37 cellular contexts compared by ENCODE assay signal in the genomic region with DNA sequence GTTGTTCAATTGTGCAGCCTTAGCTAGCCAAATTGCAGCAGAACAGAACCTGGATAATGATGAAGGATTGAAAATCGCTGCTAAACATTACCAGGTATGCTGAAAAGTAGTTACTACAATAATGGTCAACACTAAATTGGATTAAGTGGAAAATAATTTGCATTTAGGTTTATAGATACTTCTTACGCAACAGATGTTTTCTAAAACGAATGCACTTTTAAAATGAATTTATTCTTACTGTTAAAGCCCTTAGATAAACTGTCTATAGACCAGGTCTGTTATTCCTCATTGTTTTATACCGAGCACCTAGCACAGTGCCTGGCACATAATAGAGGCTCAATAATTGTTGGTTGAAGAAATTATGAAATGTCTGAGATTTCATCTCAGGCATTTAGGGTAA. TPM values are rescaled to one million over a fixed set of nuclear protein-coding genes. Genes with fewer than 3 reads are reported as not detected.
DNase-seq lines count a peak whose midpoint lies in the region; ATAC-seq, FAIRE-seq and TF ChIP-seq lines count a peak whose summit lies in the region.
"Had no signal": no experiment of that assay in that cellular context is flagged by ENCODE, and none has a peak within 500 bp of the region (broad histone marks: within the 10 kb centered on the region; RNA-seq: fewer than 3 reads in every experiment).

No MANE protein-coding gene starts in this region.

- H3K79me1 ChIP-seq in IMR-90 (ENCODE audit: low read depth in 1 of 2, low read length in 2 of 2) (peaks cover 23 to 43% of the 10 kb centered on the region in 2 experiments), H1 (ENCODE audit: low read depth, low read length) (no peaks in the 10 kb centered on the region)

- H3K4me2 ChIP-seq in HepG2 (ENCODE audit: low read depth, low read length) (no peak overlapping the region), IMR-90 (ENCODE audit: low read depth, low read length) (no peak overlapping the region), K562 (ENCODE audit: insufficient read depth, low read length) (no peak overlapping the region), H1 (ENCODE audit: insufficient read depth in 1 of 2, low read depth in 2 of 2, low read length in 2 of 2) (no peak overlapping the region)
- H3K4me2 ChIP-seq: A549; BLaER1; BLaER1 treated with 17β-estradiol and CSF1 and Interleukin-3, amounts not matched to agents 10 nM and 100 nM had no signal

- no peak overlapping the region for H3K18ac ChIP-seq in IMR-90 (ENCODE audit: low read depth, low read length)
- no peak overlapping the region for H3K18ac ChIP-seq in H1 (ENCODE audit: extremely low read depth, low read length)

- H2BK20ac ChIP-seq in IMR-90 (ENCODE audit: low read depth, low read length) (no peak overlapping the region), H1 (ENCODE audit: low read length) (no peak overlapping the region)

- H3K27ac ChIP-seq in HepG2 (ENCODE audit: extremely low read length, insufficient read depth, low read length) (no peak overlapping the region), right lobe of liver (no peak overlapping the region), IMR-90 (ENCODE audit: insufficient read depth, low read length) (no peak overlapping the region), K562 (ENCODE audit: extremely low read depth, low read depth, low read length) (no peak overlapping the region), H1 (ENCODE audit: low read depth, low read length) (no peak overlapping the region), esophagus muscularis mucosa (replicated peaks in 1 of 4) (no peak overlapping the region)
- H3K27ac ChIP-seq: 22Rv1; A549; BLaER1; BLaER1 treated with 17β-estradiol and CSF1 and Interleukin-3, amounts not matched to agents 10 nM and 100 nM; C4-2B had no signal

- H3K9ac ChIP-seq in HepG2 (ENCODE audit: insufficient read depth, low read depth, low read length) = no peak overlapping the region
- no peak overlapping the region for H3K9ac ChIP-seq in IMR-90 (ENCODE audit: low read depth, low read length)
- no peak overlapping the region for H3K9ac ChIP-seq in K562 (ENCODE audit: insufficient read depth in 1 of 2, low read depth in 2 of 2, low read length in 2 of 2)
- H3K9ac ChIP-seq in H1 (replicated peaks in 1 of 4; ENCODE audit: extremely low read depth in 1 of 4, low read depth in 3 of 4, low read length in 3 of 4) = no peak overlapping the region
- H3K9ac ChIP-seq: BLaER1; BLaER1 treated with 17β-estradiol and CSF1 and Interleukin-3, amounts not matched to agents 10 nM and 100 nM had no signal

- H3K36me3 Mint-ChIP-seq in WTC11 = peaks cover 32% of the 10 kb centered on the region

- no peaks in the 10 kb centered on the region for H4K20me1 ChIP-seq in HepG2 (ENCODE audit: insufficient read depth, low read length)
- peaks cover 7% of the 10 kb centered on the region for H4K20me1 ChIP-seq in IMR-90 (ENCODE audit: insufficient read depth, low read length)
- no peaks in the 10 kb centered on the region for H4K20me1 ChIP-seq in K562 (replicated peaks; ENCODE audit: control insufficient read depth, insufficient read depth, low read length)
- H4K20me1 ChIP-seq in H1 (replicated peaks in 1 of 2; ENCODE audit: control insufficient read depth in 1 of 2, insufficient read depth in 2 of 2, low read length in 2 of 2) = no peaks in the 10 kb centered on the region

- no peak for TF ChIP-seq POLR2A in HepG2 (IDR thresholded peaks at IDR 0.05; ENCODE audit: insufficient read depth in 1 of 2, low read depth in 2 of 2, low read length in 2 of 2)
- TF ChIP-seq POLR2A in right lobe of liver (IDR thresholded peaks at IDR 0.05) = no peak
- TF ChIP-seq POLR2A in IMR-90 (IDR thresholded peaks at IDR 0.05; ENCODE audit: low read depth, low read length) = no peak
- no peak for TF ChIP-seq POLR2A in K562 (conservative IDR thresholded peaks at IDR 0.05)
- no peak for TF ChIP-seq POLR2A in H1 (IDR thresholded peaks at IDR 0.05; ENCODE audit: control extremely low read depth in 1 of 2, low read depth in 2 of 2, low read length in 2 of 2)
- no peak for TF ChIP-seq POLR2A in esophagus muscularis mucosa (IDR thresholded peaks at IDR 0.05; ENCODE audit: low read depth)

- ATAC-seq in HepG2 (no peak), right lobe of liver (no peak), IMR-90 (ENCODE audit: low read depth) (no peak), K562 (no peak), WTC11 (no peak)
- ATAC-seq: A549; CD8-positive, alpha-beta T cell had no signal

- H3K9me3 ChIP-seq in HepG2 (ENCODE audit: low read length) (no peaks in the 10 kb centered on the region), right lobe of liver (no peaks in the 10 kb centered on the region), IMR-90 (ENCODE audit: control insufficient read depth, insufficient read depth, low read length) (no peaks in the 10 kb centered on the region), K562 (replicated peaks; ENCODE audit: control insufficient read depth, insufficient read depth, low read depth, low read length) (no peaks in the 10 kb centered on the region), H1 (ENCODE audit: insufficient read depth in 2 of 2, low read depth in 1 of 2, low read length in 1 of 2) (no peaks in the 10 kb centered on the region), esophagus muscularis mucosa (no peaks in the 10 kb centered on the region)
- H3K9me3 ChIP-seq: A549; BE2C; BLaER1; BLaER1 treated with 17β-estradiol and CSF1 and Interleukin-3, amounts not matched to agents 10 nM and 100 nM had no signal

- no peaks in the 10 kb centered on the region for H3K27me3 Mint-ChIP-seq in WTC11 (ENCODE audit: low read depth)
- H3K27me3 Mint-ChIP-seq: B cell; CD4-positive, alpha-beta memory T cell; CD4-positive, alpha-beta T cell; CD4-positive, CD25-positive, alpha-beta regulatory T cell; CD8-positive, alpha-beta memory T cell had no signal

- H3K36me3 ChIP-seq in HepG2 (replicated peaks in 1 of 2; ENCODE audit: control insufficient read depth in 1 of 2, insufficient read depth in 2 of 2, low read length in 2 of 2) (peaks cover 4 to 30% of the 10 kb centered on the region in 2 experiments; a peak in 3 of 5 replicates), right lobe of liver (peaks cover 0 to 36% (median 8%) of the 10 kb centered on the region in 4 donors), IMR-90 (ENCODE audit: control insufficient read depth, insufficient read depth, low read length) (peaks cover 16% of the 10 kb centered on the region), K562 (ENCODE audit: control insufficient read depth, insufficient read depth, low read length) (peaks cover 69% of the 10 kb centered on the region; the same call in 2 of the 3 replicates), H1 (ENCODE audit: control insufficient read depth in 2 of 4, insufficient read depth in 4 of 4, low read length in 3 of 4) (peaks cover 0 to 20% (median 2%) of the 10 kb centered on the region in 4 experiments; a peak in 2 of 8 replicates), esophagus muscularis mucosa (peaks cover 12 to 62% (median 36%) of the 10 kb centered on the region in 4 donors)
- H3K36me3 ChIP-seq: BE2C had no signal

- TF ChIP-seq RAD21 in HepG2 (CRISPR knock-in tag; IDR thresholded peaks at IDR 0.05) (no peak), IMR-90 (IDR thresholded peaks at IDR 0.05; ENCODE audit: low read length) (no peak), K562 (CRISPR knock-in tag; conservative IDR thresholded peaks at IDR 0.05 in 1 of 2, IDR thresholded peaks at IDR 0.05 in 1 of 2) (no peak), H1 (IDR thresholded peaks at IDR 0.05 in 1 of 2, conservative IDR thresholded peaks at IDR 0.05 in 1 of 2; ENCODE audit: low read depth in 2 of 2, low read length in 2 of 2) (no peak)

- no peak overlapping the region for H3K4me3 Mint-ChIP-seq in WTC11
- H3K4me3 Mint-ChIP-seq: B cell; CD14-positive monocyte; CD4-positive, alpha-beta memory T cell; CD4-positive, alpha-beta T cell; CD4-positive, CD25-positive, alpha-beta regulatory T cell; CD8-positive, alpha-beta memory T cell; CD8-positive, alpha-beta T cell had no signal

- H2AK9ac ChIP-seq in IMR-90 (replicated peaks; ENCODE audit: low read depth, low read length, poor library complexity) = no peak overlapping the region

- FAIRE-seq in HepG2 (lab: Jason Lieb, UNC) (no peak), K562 (lab: Jason Lieb, UNC) (no peak), H1 (lab: Jason Lieb, UNC) (no peak)
- FAIRE-seq: A204.1, A549, D721Med had no signal

- H2AFZ ChIP-seq in HepG2 (ENCODE audit: low read length) = no peak overlapping the region
- H2AFZ ChIP-seq in IMR-90 (replicated peaks; ENCODE audit: low read length, poor library complexity) = no peak overlapping the region
- H2AFZ ChIP-seq in K562 (ENCODE audit: low read depth, low read length) = no peak overlapping the region
- no peak overlapping the region for H2AFZ ChIP-seq in H1 (ENCODE audit: low read length)

- H3K23me2 ChIP-seq in H1 (ENCODE audit: low read depth, low read length) = no peaks in the 10 kb centered on the region

- TF ChIP-seq EP300 in HepG2 (IDR thresholded peaks at IDR 0.05; ENCODE audit: low read depth in 2 of 2, low read length in 2 of 2) = no peak
- TF ChIP-seq EP300 in HepG2 (CRISPR knock-in tag; IDR thresholded peaks at IDR 0.05; ENCODE audit: borderline replicate concordance) = no peak
- TF ChIP-seq EP300 in K562 (IDR thresholded peaks at IDR 0.05; ENCODE audit: low read length) = no peak
- no peak for TF ChIP-seq EP300 in H1 (IDR thresholded peaks at IDR 0.05; ENCODE audit: borderline replicate concordance in 1 of 2, low read depth in 2 of 2, low read length in 2 of 2)
- TF ChIP-seq EP300 in esophagus muscularis mucosa (IDR thresholded peaks at IDR 0.05) = no peak

- H2AK5ac ChIP-seq in IMR-90 (ENCODE audit: low read depth, low read length) (no peak overlapping the region), H1 (ENCODE audit: low read depth, low read length) (no peak overlapping the region)

- peaks cover 20% of the 10 kb centered on the region for H3K4me1 Mint-ChIP-seq in WTC11
- H3K4me1 Mint-ChIP-seq: B cell, CD14-positive monocyte had no signal

- H4K91ac ChIP-seq in IMR-90 (ENCODE audit: insufficient read depth, low read depth, low read length) = no peak overlapping the region
- no peak overlapping the region for H4K91ac ChIP-seq in H1 (replicated peaks; ENCODE audit: insufficient read length, low read length)

- H2BK12ac ChIP-seq in H1 (ENCODE audit: low read depth, low read length) = no peak overlapping the region

- dilution Hi-C loops in IMR-90 (cut with HindIII; ENCODE audit: low sequenced_read_pairs, unreplicated experiment) = no loop called here

- in situ Hi-C loops in HepG2 (cut with HindIII; ENCODE audit: extremely low pct_ligation_motif_present, low pct_unique_long_range_greater_than_20kb) (no loop called here), IMR-90 (cut with MboI; ENCODE audit: low sequenced_read_pairs) (no loop called here), K562 (cut with MboI) (no loop called here)

- H3K4me1 ChIP-seq in HepG2 (ENCODE audit: insufficient read depth, low read length) = no peaks in the 10 kb centered on the region
- no peaks in the 10 kb centered on the region for H3K4me1 ChIP-seq in right lobe of liver
- no peaks in the 10 kb centered on the region; the same call in 1 of the 2 replicates for H3K4me1 ChIP-seq in IMR-90 (ENCODE audit: control insufficient read depth, insufficient read depth, low read length)
- H3K4me1 ChIP-seq in K562 (replicated peaks in 1 of 2; ENCODE audit: control insufficient read depth in 2 of 2, insufficient read depth in 2 of 2, low read length in 2 of 2) = no peaks in the 10 kb centered on the region
- peaks cover 0 to 3% (median 0%) of the 10 kb centered on the region in 4 experiments; a peak in 1 of 7 replicates for H3K4me1 ChIP-seq in H1 (replicated peaks in 1 of 4; ENCODE audit: control insufficient read depth in 3 of 4, insufficient read depth in 4 of 4, low read length in 3 of 4)
- H3K4me1 ChIP-seq in esophagus muscularis mucosa = no peaks in the 10 kb centered on the region
- H3K4me1 ChIP-seq: A549, BE2C, BLaER1 had no signal

- no peaks in the 10 kb centered on the region for H3K9me3 Mint-ChIP-seq in WTC11
- H3K9me3 Mint-ChIP-seq: CD14-positive monocyte; CD4-positive, alpha-beta memory T cell; CD4-positive, alpha-beta T cell; CD4-positive, CD25-positive, alpha-beta regulatory T cell; CD8-positive, alpha-beta memory T cell; CD8-positive, alpha-beta T cell had no signal

- intact Hi-C loops in HepG2 (cut with micrococcal nuclease; ENCODE audit: unreplicated experiment) = no loop called here
- intact Hi-C loops in right lobe of liver (cut with DNase I) = no loop called here
- intact Hi-C loops in IMR-90 (cut with micrococcal nuclease) = no loop called here
- intact Hi-C loops in K562 (cut with micrococcal nuclease) = no loop called here
- intact Hi-C loops in esophagus muscularis mucosa (cut with DNase I) = no loop called here

- no peak overlapping the region for H3K27ac Mint-ChIP-seq in WTC11
- H3K27ac Mint-ChIP-seq: B cell; CD4-positive, alpha-beta T cell had no signal

- POLR2A ChIA-PET in HepG2 (lab: Yijun Ruan, JAX) = no interaction called here
- POLR2A ChIA-PET in IMR-90 (lab: Charles Lee; ENCODE audit: unreplicated experiment) = no interaction called here
- POLR2A ChIA-PET in K562 (lab: Yijun Ruan, JAX) = interaction anchor here (0.6 kb wide), 1 partner anchor 15 kb away, joined by 3 read pairs; no protein-coding TSS in a partner anchor
- POLR2A ChIA-PET in H1 (lab: Charles Lee; ENCODE audit: partially characterized antibody) = no interaction called here
- POLR2A ChIA-PET in WTC11 (lab: Charles Lee) = no interaction called here

- H2BK5ac ChIP-seq in IMR-90 (ENCODE audit: low read depth, low read length, poor library complexity, severe bottlenecking) (no peak overlapping the region), H1 (ENCODE audit: low read depth, low read length) (no peak overlapping the region)

- DNase-seq in HepG2 (ENCODE audit: low spot score) = no peak
- DNase-seq in right lobe of liver = no peak
- no peak for DNase-seq in IMR-90
- no peak for DNase-seq in K562 (ENCODE audit: extremely low read depth in 1 of 4, low spot score in 3 of 4)
- no peak for DNase-seq in H1 (ENCODE audit: low read depth in 1 of 2, low spot score in 2 of 2)
- DNase-seq in HUDEP-2 (lab: John Stamatoyannopoulos, UW; ENCODE audit: unreplicated experiment in 76 of 76) = no peak
- DNase-seq in esophagus muscularis mucosa (ENCODE audit: extremely low spot score) = no peak
- DNase-seq in WTC11 (ENCODE audit: low spot score) = no peak
- DNase-seq: 8988T; ACHN; AML-193; BE2C; C1 segment of cervical spinal cord; Caco-2; Calu3; CD4-positive, alpha-beta memory T cell; CD4-positive, alpha-beta T cell; CD4-positive, CD25-positive, alpha-beta regulatory T cell; CD8-positive, alpha-beta memory T cell; CD8-positive, alpha-beta T cell; COR-L47; DMS 273 treated with DMSO at 0.1 percent for 48 hours; DMS153; DMS53; DMS79; DMS79 treated with DMSO at 0.1 percent for 48 hours; DND-41; EL had no signal

- no peaks in the 10 kb centered on the region for H3K9me1 ChIP-seq in IMR-90 (ENCODE audit: insufficient read depth, low read length)
- H3K9me1 ChIP-seq in K562 (ENCODE audit: control insufficient read depth, insufficient read depth, low read length) = no peaks in the 10 kb centered on the region

- no peak overlapping the region for H3K4ac ChIP-seq in IMR-90 (ENCODE audit: low read depth, low read length)
- H3K4ac ChIP-seq in H1 (replicated peaks; ENCODE audit: insufficient read length, low read depth, low read length) = no peak overlapping the region

- no peak for TF ChIP-seq CTCF in HepG2 (CRISPR knock-in tag; IDR thresholded peaks at IDR 0.05)
- no peak for TF ChIP-seq CTCF in right lobe of liver (IDR thresholded peaks at IDR 0.05)
- TF ChIP-seq CTCF in IMR-90 (conservative IDR thresholded peaks at IDR 0.05; ENCODE audit: low read depth, low read length) = no peak
- TF ChIP-seq CTCF in K562 (IDR thresholded peaks at IDR 0.05 in 2 of 3, conservative IDR thresholded peaks at IDR 0.05 in 1 of 3; ENCODE audit: insufficient read depth in 2 of 3, low read depth in 1 of 3, low read length in 3 of 3) = no peak
- TF ChIP-seq CTCF in H1 (IDR thresholded peaks at IDR 0.05; ENCODE audit: control extremely low read depth in 1 of 3, insufficient read depth in 1 of 3, low read depth in 1 of 3, low read length in 3 of 3) = no peak
- no peak for TF ChIP-seq CTCF in esophagus muscularis mucosa (IDR thresholded peaks at IDR 0.05)
- no peak for TF ChIP-seq CTCF in WTC11 (IDR thresholded peaks at IDR 0.05)

- H3K23ac ChIP-seq in IMR-90 (ENCODE audit: low read depth, low read length) (no peak overlapping the region), H1 (ENCODE audit: insufficient read length) (no peak overlapping the region)

- H4K5ac ChIP-seq in IMR-90 (ENCODE audit: low read depth, low read length) (no peak overlapping the region), H1 (ENCODE audit: insufficient read length, low read depth, low read length) (no peak overlapping the region)

- no peak overlapping the region for H3K14ac ChIP-seq in IMR-90 (replicated peaks; ENCODE audit: low read depth, low read length)
- no peak overlapping the region for H3K14ac ChIP-seq in H1 (ENCODE audit: insufficient read length)

- no TSS peak for BruUV-seq in HepG2 (replicated peaks; lab: Mats Ljungman, UMichigan)
- BruUV-seq in IMR-90 (replicated peaks; lab: Mats Ljungman, UMichigan) = no TSS peak
- BruUV-seq in K562 (replicated peaks; lab: Mats Ljungman, UMichigan) = no TSS peak

- no peak overlapping the region for H2BK120ac ChIP-seq in IMR-90 (ENCODE audit: low read depth, low read length)
- H2BK120ac ChIP-seq in H1 (replicated peaks; ENCODE audit: low read depth, low read length) = no peak overlapping the region

- H3K79me2 ChIP-seq in HepG2 (ENCODE audit: insufficient read depth, low read length) (peaks cover 2% of the 10 kb centered on the region), K562 (ENCODE audit: control insufficient read depth, insufficient read depth, low read length) (peaks cover 30% of the 10 kb centered on the region; the same call in 2 of the 3 replicates), H1 (ENCODE audit: control insufficient read depth in 1 of 2, insufficient read depth in 2 of 2, low read length in 2 of 2) (peaks cover 0 to 10% of the 10 kb centered on the region in 2 experiments; a peak in 1 of 4 replicates)

- H4K8ac ChIP-seq in IMR-90 (ENCODE audit: low read depth in 2 of 2, low read length in 2 of 2) (no peak overlapping the region), H1 (ENCODE audit: extremely low read depth, insufficient read depth, low read length) (no peak overlapping the region)

- H3K56ac ChIP-seq in IMR-90 (ENCODE audit: extremely low read depth, insufficient read depth, low read length) = no peak overlapping the region
- no peak overlapping the region for H3K56ac ChIP-seq in H1 (replicated peaks; ENCODE audit: insufficient read length, low read depth, low read length)

- CTCF ChIA-PET in HepG2 (lab: Yijun Ruan, JAX; ENCODE audit: low intra/inter-chr PET ratio, low total read pairs) (no interaction called here), IMR-90 (lab: Yijun Ruan, JAX) (no interaction called here), K562 (lab: Yijun Ruan, JAX; ENCODE audit: low intra/inter-chr PET ratio) (no interaction called here), H1 (lab: Charles Lee; ENCODE audit: partially characterized antibody) (interaction anchor here (1.0 kb wide), 1 partner anchor 35 kb away, joined by 5 read pairs; no protein-coding TSS in a partner anchor), WTC11 (lab: Charles Lee) (no interaction called here)

- no peak overlapping the region for H3K4me3 ChIP-seq in HepG2 (replicated peaks in 1 of 3; ENCODE audit: insufficient read depth in 1 of 3, low read depth in 2 of 3, low read length in 3 of 3)
- H3K4me3 ChIP-seq in right lobe of liver = no peak overlapping the region
- H3K4me3 ChIP-seq in IMR-90 (ENCODE audit: insufficient read depth, low read depth, low read length) = no peak overlapping the region
- H3K4me3 ChIP-seq in K562 = no peak overlapping the region
- no peak overlapping the region for H3K4me3 ChIP-seq in H1 (ENCODE audit: extremely low read depth in 1 of 4, insufficient read depth in 2 of 4, low read depth in 3 of 4, low read length in 4 of 4)
- H3K4me3 ChIP-seq in esophagus muscularis mucosa = no peak overlapping the region
- H3K4me3 ChIP-seq: A549; BLaER1; BLaER1 treated with 17β-estradiol and CSF1 and Interleukin-3, amounts not matched to agents 10 nM and 100 nM had no signal

- H2BK15ac ChIP-seq in IMR-90 (ENCODE audit: low read depth, low read length) = no peak overlapping the region
- H2BK15ac ChIP-seq in H1 (ENCODE audit: low read length) = no peak overlapping the region

- H3K27me3 ChIP-seq in HepG2 (ENCODE audit: control insufficient read depth in 1 of 2, insufficient read depth in 2 of 2, low read length in 2 of 2) = no peaks in the 10 kb centered on the region
- no peaks in the 10 kb centered on the region for H3K27me3 ChIP-seq in right lobe of liver
- no peaks in the 10 kb centered on the region for H3K27me3 ChIP-seq in IMR-90 (ENCODE audit: control insufficient read depth, insufficient read depth, low read length)
- no peaks in the 10 kb centered on the region for H3K27me3 ChIP-seq in K562 (ENCODE audit: control insufficient read depth in 2 of 2, insufficient read depth in 2 of 2, low read length in 2 of 2)
- no peaks in the 10 kb centered on the region for H3K27me3 ChIP-seq in H1 (replicated peaks in 1 of 4; ENCODE audit: control insufficient read depth in 3 of 4, extremely low read depth in 1 of 4, insufficient read depth in 3 of 4, low read length in 3 of 4)
- H3K27me3 ChIP-seq in esophagus muscularis mucosa = no peaks in the 10 kb centered on the region
- H3K27me3 ChIP-seq: BE2C; BLaER1; BLaER1 treated with 17β-estradiol and CSF1 and Interleukin-3, amounts not matched to agents 10 nM and 100 nM had no signal

- WGBS in HepG2 (ENCODE audit: low lambda C conversion rate) = 96% methylated on average over 4 of the region's 4 CpGs
- WGBS in right lobe of liver (ENCODE audit: insufficient coverage, low coverage, low lambda C conversion rate, missing lambda C conversion rate) = 92% methylated on average over 4 of the region's 4 CpGs
- no CpG with 5 or more reads among the region's 4 CpGs for WGBS in IMR-90 (ENCODE audit: extremely low coverage in 2 of 2, insufficient read length in 1 of 2), 2 experiments
- 91% methylated on average over 4 of the region's 4 CpGs for WGBS in K562 (ENCODE audit: insufficient coverage, low coverage, missing lambda C conversion rate)
- whole genome bisulfite sequencing in H1 (ENCODE audit: extremely low coverage in 1 of 2, insufficient coverage in 1 of 2, insufficient read length in 1 of 2, insufficient replicate concordance in 2 of 2, low coverage in 1 of 2, low lambda C conversion rate in 2 of 2, missing lambda C conversion rate in 1 of 2), 2 experiments = 92% methylated on average over 4 of the region's 4 CpGs; no CpG with 5 or more reads in 1 of the 2 experiments
- WGBS in esophagus muscularis mucosa = 83% methylated on average over 4 of the region's 4 CpGs

RNA-seq across cellular contexts. Expression of gene PDCD6IP, which starts 23.6 kb away (rescaled TPM):
- total RNA-seq in HepG2 (2016; rRNA removed; fragmentation: Illumina TruSeq; extraction: Trizol) (62.5 and 116 TPM in 2 replicates), right lobe of liver (100 to 1,000 TPM in 5 of 6 experiments, 10 to 100 TPM in 1; 83.0 to 140 (median 116) TPM), IMR-90 (2012; rRNA removed) (68.1 and 76.1 TPM in 2 replicates), K562 (2014; rRNA removed) (118 and 141 TPM in 2 replicates), K562 (2014; rRNA removed; fragmentation: Illumina TruSeq; extraction: Trizol) (163 and 187 TPM in 2 replicates), K562 (2015; rRNA removed; fragmentation: Illumina TruSeq; extraction: Trizol) (158 and 168 TPM in 2 replicates), K562 (2021) (265 and 302 TPM in 2 replicates), esophagus muscularis mucosa (100 to 1,000 TPM in 3 of 4 donors, 10 to 100 TPM in 1; 88.0 to 192 (median 145) TPM), WTC11 (2021) (142 to 173 TPM (median 145 TPM) in 3 replicates)
- total RNA-seq in HepG2 (2016; cell fraction: cytosol; rRNA removed; fragmentation: Illumina TruSeq; extraction: Trizol; ENCODE audit: low read depth) = 8.2 TPM in 2 replicates
- total RNA-seq in HepG2 (2016; cell fraction: insoluble cytoplasmic fraction; rRNA removed; fragmentation: Illumina TruSeq; extraction: Trizol) = 62.0 and 102 TPM in 2 replicates
- 13.3 and 16.9 TPM in 2 replicates for total RNA-seq in HepG2 (2016; cell fraction: membrane; rRNA removed; fragmentation: Illumina TruSeq; extraction: Trizol)
- total RNA-seq in HepG2 (2016; cell fraction: nucleus; rRNA removed; fragmentation: Illumina TruSeq; extraction: Trizol) = 92.4 and 95.6 TPM in 2 replicates
- polyA plus RNA-seq in HepG2 (2011; rRNA removed) (83.4 and 85.6 TPM in 2 replicates), IMR-90 (2012; rRNA removed) (78.3 and 134 TPM in 2 replicates), K562 (2011; rRNA removed) (275 and 299 TPM in 2 replicates), K562 (2014; fragmentation: Illumina TruSeq; extraction: Trizol) (90.9 and 107 TPM in 2 replicates), K562 (2014; fragmentation: Nextera tagmentation; extraction: Ambion mirVana) (10 to 100 TPM; 40.2 to 57.6 TPM), K562 (2014; rRNA removed) (90.5 and 122 TPM in 2 replicates), H1 (2011; rRNA removed) (61.7 and 107 TPM in 2 replicates)
- polyA plus RNA-seq in HepG2 (2011; cell fraction: cytosol; rRNA removed) = 27.7 and 44.8 TPM in 2 replicates
- 81.3 and 96.4 TPM in 2 replicates for polyA plus RNA-seq in HepG2 (2011; cell fraction: nucleus; rRNA removed)
- polyA plus RNA-seq in HepG2 (2012) = 48.8 and 50.6 TPM in 2 replicates
- polyA plus RNA-seq in HepG2 (2016; cell fraction: cytosol; fragmentation: Illumina TruSeq; extraction: Trizol; ENCODE audit: low read depth) = 1.5 and 2.6 TPM in 2 replicates
- 67.4 and 83.3 TPM in 2 replicates for polyA plus RNA-seq in HepG2 (2016; cell fraction: insoluble cytoplasmic fraction; fragmentation: Illumina TruSeq; extraction: Trizol; ENCODE audit: low read depth)
- polyA plus RNA-seq in HepG2 (2016; cell fraction: membrane; fragmentation: Illumina TruSeq; extraction: Trizol; ENCODE audit: low read depth) = 4.2 and 5.0 TPM in 2 replicates
- 96.0 and 96.9 TPM in 2 replicates for polyA plus RNA-seq in HepG2 (2016; cell fraction: nucleus; fragmentation: Illumina TruSeq; extraction: Trizol; ENCODE audit: insufficient read depth, low read depth)
- 140 and 143 TPM in 2 replicates for polyA minus RNA-seq in HepG2 (2011; rRNA and poly(A)+ RNA removed; ENCODE audit: low replicate concordance)
- 97.9 and 112 TPM in 2 replicates for polyA minus RNA-seq in HepG2 (2011; cell fraction: cytosol; rRNA and poly(A)+ RNA removed)
- polyA minus RNA-seq in HepG2 (2011; cell fraction: nucleus; rRNA and poly(A)+ RNA removed) = 180 TPM in 2 replicates
- polyA plus RNA-seq in IMR-90 (2012; cell fraction: cytosol; rRNA removed) = 14.9 and 61.1 TPM in 2 replicates
- polyA plus RNA-seq in IMR-90 (2012; cell fraction: nucleus; rRNA removed; ENCODE audit: low replicate concordance) = 235 TPM in 2 replicates
- total RNA-seq in K562 (2011; cell fraction: chromatin; rRNA removed; ENCODE audit: low replicate concordance) = 160 and 344 TPM in 2 replicates
- 122 and 124 TPM in 2 replicates for total RNA-seq in K562 (2011; cell fraction: nucleolus; rRNA removed)
- 160 and 236 TPM in 2 replicates for total RNA-seq in K562 (2011; cell fraction: nucleoplasm; rRNA removed)
- 109 and 253 TPM in 2 replicates for polyA plus RNA-seq in K562 (2011; cell fraction: cytosol; rRNA removed)
- polyA plus RNA-seq in K562 (2011; cell fraction: nucleus; rRNA removed) = 419 and 457 TPM in 2 replicates
- 121 and 225 TPM in 2 replicates for polyA plus RNA-seq in K562 (2012)
- polyA minus RNA-seq in K562 (2011; rRNA and poly(A)+ RNA removed) = 221 and 245 TPM in 2 replicates
- 240 and 262 TPM in 2 replicates for polyA minus RNA-seq in K562 (2011; cell fraction: cytosol; rRNA and poly(A)+ RNA removed)
- polyA minus RNA-seq in K562 (2011; cell fraction: nucleus; rRNA and poly(A)+ RNA removed) = 269 and 348 TPM in 2 replicates
- 136 and 155 TPM in 2 replicates for total RNA-seq in H1 (2021; fragmentation: NEBNext Ultra II Directional; extraction: Animal tissue kit (Norgen Biotek cat#: 25700))
- 60.4 TPM for polyA plus RNA-seq in H1 (2011; cell fraction: cytosol; rRNA removed)
- 127 TPM for polyA plus RNA-seq in H1 (2011; cell fraction: nucleus; rRNA removed)
- polyA plus RNA-seq in H1 (2012, experiment 1 of 2) = 67.7 to 92.3 TPM (median 81.6 TPM) in 4 replicates
- polyA plus RNA-seq in H1 (2012, experiment 2 of 2) = 7.0 TPM
- 60.8 TPM for polyA plus RNA-seq in H1 (2013, experiment 1 of 2)
- polyA plus RNA-seq in H1 (2013, experiment 2 of 2) = 60.6 TPM
- 83.9 and 86.3 TPM in 2 replicates for polyA minus RNA-seq in H1 (2011; rRNA and poly(A)+ RNA removed)
- 162 TPM for polyA minus RNA-seq in H1 (2011; cell fraction: cytosol; rRNA and poly(A)+ RNA removed)
- 150 TPM for polyA minus RNA-seq in H1 (2011; cell fraction: nucleus; rRNA and poly(A)+ RNA removed)

Comparison
In these comparisons a context has a peak if more than half of its experiments do, and no peak if none do; other contexts are left out.
1. Of the 241 proteins assayed by ChIP-seq in both HepG2 and K562: peak only in HepG2: none; only in K562: none; in both: CEBPB; in neither: 239; mixed calls (peak in some experiments, not most) for 1.